1 cellular context compared by ENCODE assay signal in the genomic region with DNA sequence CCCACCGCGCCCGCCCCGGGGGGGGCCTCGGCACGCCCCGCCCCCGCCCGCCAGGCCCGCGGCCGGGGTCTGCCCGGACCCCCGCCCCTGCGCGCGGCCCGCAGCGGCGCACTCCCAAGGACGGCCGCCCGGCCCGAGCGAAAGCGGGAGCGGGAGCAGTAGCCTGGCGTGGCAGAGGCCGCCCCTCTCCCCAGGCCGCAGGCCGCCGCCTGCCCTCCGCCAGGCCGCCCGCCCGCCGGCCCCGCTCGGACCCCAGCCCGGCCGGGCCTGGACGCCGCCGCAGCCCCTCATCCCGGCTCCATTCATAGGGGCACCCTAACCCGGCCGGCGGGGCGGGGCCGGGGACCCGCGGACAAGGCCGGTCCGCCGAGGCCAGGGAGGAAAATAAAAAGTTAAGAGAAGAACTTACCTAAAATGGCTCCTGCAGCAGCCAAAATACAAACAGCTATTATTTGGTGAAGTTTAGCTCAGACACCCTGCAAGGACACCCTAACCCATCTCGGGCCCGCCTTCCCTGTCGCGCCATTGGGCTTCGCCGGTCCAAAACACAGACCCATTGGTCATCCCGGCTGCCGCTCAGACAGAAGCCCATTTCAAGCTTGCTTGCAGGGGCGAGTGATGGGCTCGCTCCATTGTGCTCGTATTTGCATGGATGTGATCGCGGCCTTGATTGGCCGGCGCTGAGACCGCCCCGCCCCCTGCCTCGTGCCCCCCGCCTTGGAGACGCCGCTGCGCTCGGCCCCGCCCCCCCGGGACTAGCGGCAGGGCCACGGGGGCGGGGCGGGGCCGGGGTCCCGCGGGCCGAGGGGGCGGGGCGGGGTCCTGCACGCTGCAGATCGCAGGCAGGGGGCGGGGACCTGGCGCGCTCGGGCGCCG.
TF ChIP-seq lines count a peak whose summit lies in the region.

TSS of gene CHD6 (minus strand) at position 447 of the 876 bp plus-strand sequence. CDS start 67,040 bp downstream, outside the sequence.

TF ChIP-seq in IMR-90, 13 proteins besides CTCF, POLR2A, EP300 and RAD21 (continued from another document):
- TF ChIP-seq ELK1 (IDR thresholded peaks at IDR 0.05; ENCODE audit: borderline replicate concordance, low read depth, low read length) (no peak), RFX5 (IDR thresholded peaks at IDR 0.05; ENCODE audit: low read depth, low read length) (no peak), NFE2L2 (IDR thresholded peaks at IDR 0.05; ENCODE audit: low read depth, low read length) (no peak), CEBPB (IDR thresholded peaks at IDR 0.05; ENCODE audit: low read depth, low read length) (no peak), MAFK (IDR thresholded peaks at IDR 0.05; ENCODE audit: low read depth, low read length) (no peak), MAZ (IDR thresholded peaks at IDR 0.05; ENCODE audit: borderline replicate concordance, low read depth, low read length) (peak; percentile 84; the same call in 1 of the 2 replicates), MXI1 (IDR thresholded peaks at IDR 0.05; ENCODE audit: borderline replicate concordance, low read depth, low read length) (no peak), CHD1 (IDR thresholded peaks at IDR 0.05; ENCODE audit: low read depth, low read length) (no peak), SMC3 (IDR thresholded peaks at IDR 0.05; ENCODE audit: low read depth, low read length) (no peak), BHLHE40 (IDR thresholded peaks at IDR 0.05; ENCODE audit: low read depth, low read length) (peak; percentile 50; the same call in 1 of the 2 replicates), RCOR1 (IDR thresholded peaks at IDR 0.05; ENCODE audit: insufficient replicate concordance, low read length) (no peak)
